8 cellular contexts compared by ENCODE assay signal in the genomic region with DNA sequence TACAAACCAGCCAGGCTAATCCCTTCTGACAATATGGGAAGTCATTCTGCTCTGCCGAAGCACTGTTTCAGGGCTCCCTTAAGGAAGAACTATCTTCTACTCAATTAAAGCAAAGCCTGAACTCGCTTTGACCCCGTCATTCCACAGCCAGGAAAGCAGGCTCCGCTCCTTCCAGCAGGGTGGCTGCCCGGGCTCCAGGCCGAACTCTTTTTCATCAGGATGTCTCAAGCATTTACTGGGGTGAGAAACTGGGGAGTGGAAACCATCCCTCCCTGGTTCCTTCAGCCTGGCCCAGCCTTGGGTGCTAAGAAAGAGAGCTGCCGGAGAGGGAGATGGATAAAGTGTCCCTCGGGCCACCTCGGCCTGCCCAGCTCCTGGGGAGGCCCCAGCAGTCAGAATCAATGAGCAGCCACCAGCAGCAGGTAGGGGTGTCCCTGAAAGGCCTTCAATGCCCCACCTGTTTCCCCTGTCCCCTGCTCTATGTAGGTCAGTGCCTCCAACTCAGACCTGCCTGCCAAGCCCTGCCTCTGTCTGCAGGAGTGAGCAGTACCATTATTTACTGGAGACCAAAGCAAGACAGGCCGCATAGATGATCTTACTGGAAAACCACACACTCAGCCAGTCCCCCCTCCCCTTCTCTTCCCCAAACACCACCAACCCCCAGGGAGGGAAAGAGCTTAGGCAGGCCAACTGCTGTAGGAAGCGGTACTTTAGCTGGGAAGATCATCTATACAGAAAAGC.
DNase-seq lines count a peak whose midpoint lies in the region; ATAC-seq, FAIRE-seq and TF ChIP-seq lines count a peak whose summit lies in the region.

No MANE protein-coding gene starts in this region.

- H2AFZ ChIP-seq in astrocyte (ENCODE audit: low read depth, low read length) = no peak overlapping the region

- H3K36me3 ChIP-seq in astrocyte (ENCODE audit: insufficient read depth, low read length) (no peaks in the 10 kb centered on the region), upper lobe of right lung (no peaks in the 10 kb centered on the region)

- H3K9ac ChIP-seq in astrocyte (ENCODE audit: low read length) = no peak overlapping the region

- peaks cover 28% of the 10 kb centered on the region for H3K4me1 Mint-ChIP-seq in astrocyte (ENCODE audit: low read depth, unreplicated experiment)

- H3K9me3 Mint-ChIP-seq in astrocyte (ENCODE audit: unreplicated experiment) = peaks cover 8% of the 10 kb centered on the region

- intact Hi-C loops in upper lobe of right lung (cut with DNase I) = no loop called here

- no peak overlapping the region for H3K4me3 ChIP-seq in astrocyte (ENCODE audit: insufficient read depth, low read depth, low read length)
- H3K4me3 ChIP-seq in upper lobe of right lung = no peak overlapping the region

- DNase-seq in NCI-H2227 treated with DMSO at 0.1 percent for 48 hours (lab: John Stamatoyannopoulos, UW) = peak; percentile 1
- DNase-seq in NCI-H2227 (lab: John Stamatoyannopoulos, UW; ENCODE audit: unreplicated experiment) = no peak
- DNase-seq in astrocyte (ENCODE audit: low read depth) = peak; percentile 63
- peak; percentile 51 for DNase-seq in medulla oblongata (ENCODE audit: extremely low spot score)
- DNase-seq in upper lobe of right lung = no peak
- DNase-seq in Kasumi-1 (lab: John Stamatoyannopoulos, UW) = no peak
- no peak for DNase-seq in stimulated activated CD4-positive, alpha-beta T cell treated with anti-CD3 and anti-CD28 coated beads, Interleukin-4, amount 100 ng/mL, for 4 hours

- H3K4me3 Mint-ChIP-seq in astrocyte (ENCODE audit: unreplicated experiment) = no peak overlapping the region

- peaks cover 25% of the 10 kb centered on the region for H3K4me1 ChIP-seq in astrocyte (ENCODE audit: insufficient read depth, low read length)
- H3K4me1 ChIP-seq in upper lobe of right lung = peaks cover 53% of the 10 kb centered on the region

- TF ChIP-seq CTCF in astrocyte (IDR thresholded peaks at IDR 0.05; ENCODE audit: insufficient read depth, low read depth, low read length) = no peak
- no peak for TF ChIP-seq CTCF in upper lobe of right lung (IDR thresholded peaks at IDR 0.05)

- no peaks in the 10 kb centered on the region for H3K79me2 ChIP-seq in astrocyte (ENCODE audit: insufficient read depth, low read length)

- H3K27ac Mint-ChIP-seq in astrocyte (ENCODE audit: unreplicated experiment) = no peak overlapping the region

- peaks cover 32% of the 10 kb centered on the region for H3K27me3 Mint-ChIP-seq in astrocyte (ENCODE audit: low read depth, unreplicated experiment)

- H3K36me3 Mint-ChIP-seq in astrocyte (ENCODE audit: low read depth, unreplicated experiment) = peaks cover 4% of the 10 kb centered on the region

- H3K27ac ChIP-seq in astrocyte (ENCODE audit: low read depth, low read length) = no peak overlapping the region
- H3K27ac ChIP-seq in upper lobe of right lung = no peak overlapping the region

- no peak for FAIRE-seq in astrocyte (lab: Jason Lieb, UNC)

- peak; percentile 40 for ATAC-seq in upper lobe of right lung
- no peak for ATAC-seq in GM21717 (IDR thresholded peaks at IDR 0.05; ENCODE audit: unreplicated experiment)

- H3K27me3 ChIP-seq in astrocyte (ENCODE audit: insufficient read depth, low read length) (no peaks in the 10 kb centered on the region), upper lobe of right lung (no peaks in the 10 kb centered on the region)

- H3K4me2 ChIP-seq in astrocyte (ENCODE audit: low read length) = no peak overlapping the region

- H3K9me3 ChIP-seq in astrocyte (ENCODE audit: insufficient read depth, low read depth, low read length) = no peaks in the 10 kb centered on the region
- H3K9me3 ChIP-seq in upper lobe of right lung = no peaks in the 10 kb centered on the region

- no peaks in the 10 kb centered on the region for H4K20me1 ChIP-seq in astrocyte (ENCODE audit: insufficient read depth, low read length)

Comparison
In these comparisons a context has a peak if more than half of its experiments do, and no peak if none do; other contexts are left out.
1. DNase-seq: peak in NCI-H2227 treated with DMSO at 0.1 percent for 48 hours (single experiment), astrocyte (single experiment) and medulla oblongata (single experiment); none in NCI-H2227 (single experiment), upper lobe of right lung (single experiment), Kasumi-1 (0 of 2) and stimulated activated CD4-positive, alpha-beta T cell treated with anti-CD3 and anti-CD28 coated beads, Interleukin-4, amount 100 ng/mL, for 4 hours (0 of 2).